Comparison of ENCODE assay signal across 8 cellular contexts in genomic region chr13:40770934-40771618, GRCh38. TPM values are rescaled to one million over a fixed set of nuclear protein-coding genes. Genes with fewer than 3 reads are reported as not detected.
DNase-seq lines count a peak whose midpoint lies in the region; ATAC-seq and TF ChIP-seq lines count a peak whose summit lies in the region.

Gene MRPS31 (minus strand): TSS chr13:40771190. CDS start chr13:40771136, 54 bp downstream.

- H3K36me3 ChIP-seq in thymus (ENCODE audit: control insufficient read depth, insufficient read depth), result peaks cover 3% of the 10 kb centered on the region

- H3K9me3 Mint-ChIP-seq in activated naive CD8-positive, alpha-beta T cell (ENCODE audit: low read depth), result no peaks in the 10 kb centered on the region
- peaks cover 10% of the 10 kb centered on the region for H3K9me3 Mint-ChIP-seq in glutamatergic neuron (ENCODE audit: unreplicated experiment)
- H3K9me3 Mint-ChIP-seq in osteocyte (ENCODE audit: unreplicated experiment), result no peaks in the 10 kb centered on the region

- no peaks in the 10 kb centered on the region for H3K27me3 ChIP-seq in thymus (ENCODE audit: control insufficient read depth, insufficient read depth)

- ATAC-seq in HG02623 (IDR thresholded peaks at IDR 0.05; ENCODE audit: unreplicated experiment), result peak; percentile 95

- TF ChIP-seq CTCF in GM10248 (IDR thresholded peaks at IDR 0.05; ENCODE audit: control extremely low read depth, extremely low read depth, low read depth, missing control alignments) (no peak), glutamatergic neuron (IDR thresholded peaks at IDR 0.05; ENCODE audit: partially characterized antibody, unreplicated experiment) (no peak), osteocyte (IDR thresholded peaks at IDR 0.05) (no peak)

- H3K9me3 ChIP-seq in thymus (ENCODE audit: control insufficient read depth), result no peaks in the 10 kb centered on the region

- H3K36me3 Mint-ChIP-seq in activated naive CD8-positive, alpha-beta T cell, result peaks cover 4% of the 10 kb centered on the region
- H3K36me3 Mint-ChIP-seq in glutamatergic neuron (ENCODE audit: unreplicated experiment) (no peaks in the 10 kb centered on the region), osteocyte (ENCODE audit: unreplicated experiment) (peaks cover 2% of the 10 kb centered on the region)

- peaks cover 7% of the 10 kb centered on the region for H3K4me1 ChIP-seq in thymus (ENCODE audit: control insufficient read depth, insufficient read depth, low read length)

- H3K4me1 Mint-ChIP-seq in activated naive CD8-positive, alpha-beta T cell (ENCODE audit: low read depth), result peaks cover 42% of the 10 kb centered on the region
- H3K4me1 Mint-ChIP-seq in glutamatergic neuron (ENCODE audit: low read depth, unreplicated experiment) (peaks cover 8% of the 10 kb centered on the region), osteocyte (ENCODE audit: unreplicated experiment) (peaks cover 19% of the 10 kb centered on the region)

- WGBS in thymus, result under 1% methylated on average over 52 of the region's 52 CpGs

- POLR2A ChIA-PET in GM10248 (lab: Yijun Ruan, JAX), result interaction anchor here (0.7 kb wide), 1 partner anchor 9 kb away, joined by 6 read pairs; no protein-coding TSS in a partner anchor

- peak within 1 kb of the TSS; percentile 98 for H3K27ac Mint-ChIP-seq in activated naive CD8-positive, alpha-beta T cell
- H3K27ac Mint-ChIP-seq in glutamatergic neuron (ENCODE audit: unreplicated experiment) (peak within 1 kb of the TSS; percentile 99), osteocyte (ENCODE audit: unreplicated experiment) (peak within 1 kb of the TSS; percentile 96)

- CTCF ChIA-PET in GM10248 (lab: Yijun Ruan, JAX), result interaction anchor here (0.6 to 1.1 kb wide), 2 partner anchors 44 to 102 kb away, joined by 3 read pairs; no protein-coding TSS in a partner anchor

- H3K27me3 Mint-ChIP-seq in activated naive CD8-positive, alpha-beta T cell, result no peaks in the 10 kb centered on the region
- H3K27me3 Mint-ChIP-seq in glutamatergic neuron (ENCODE audit: unreplicated experiment) (peaks cover 3% of the 10 kb centered on the region), osteocyte (ENCODE audit: unreplicated experiment) (no peaks in the 10 kb centered on the region)

- H3K4me3 ChIP-seq in thymus (ENCODE audit: low read length), result peak within 1 kb of the TSS; percentile 76

- peak within 1 kb of the TSS; percentile 98 for H3K27ac ChIP-seq in thymus (ENCODE audit: low read depth)

- DNase-seq in GM10248 (ENCODE audit: extremely low spot score) (peak; percentile 94), NCI-H1105 (lab: John Stamatoyannopoulos, UW) (peak; percentile 73), SKM-1 treated with dmso at 0.1 percent for 144 hours (lab: John Stamatoyannopoulos, UW; ENCODE audit: unreplicated experiment) (peak; percentile 94), glutamatergic neuron (peak; percentile 97), osteocyte (ENCODE audit: extremely low spot score, unreplicated experiment) (peak; percentile 96)

- peak within 1 kb of the TSS; percentile 98 for H3K4me3 Mint-ChIP-seq in activated naive CD8-positive, alpha-beta T cell
- peak within 1 kb of the TSS; percentile 99 for H3K4me3 Mint-ChIP-seq in glutamatergic neuron (ENCODE audit: unreplicated experiment)
- H3K4me3 Mint-ChIP-seq in osteocyte (ENCODE audit: unreplicated experiment), result peak within 1 kb of the TSS; percentile 97

RNA-seq across cellular contexts. Expression of gene MRPS31, which starts in this region (rescaled TPM):
- total RNA-seq in glutamatergic neuron (ENCODE audit: unreplicated experiment) (28.8 TPM), osteocyte (17.4 and 17.7 TPM in 2 replicates)
- 61.3 TPM for polyA plus RNA-seq in thymus

Comparison
In these comparisons a context has a peak if more than half of its experiments do, and no peak if none do; other contexts are left out.
1. Peak in every context shown above with its lines: DNase-seq, ATAC-seq, H3K4me3 ChIP-seq and H3K27ac ChIP-seq.